In the genomic region with DNA sequence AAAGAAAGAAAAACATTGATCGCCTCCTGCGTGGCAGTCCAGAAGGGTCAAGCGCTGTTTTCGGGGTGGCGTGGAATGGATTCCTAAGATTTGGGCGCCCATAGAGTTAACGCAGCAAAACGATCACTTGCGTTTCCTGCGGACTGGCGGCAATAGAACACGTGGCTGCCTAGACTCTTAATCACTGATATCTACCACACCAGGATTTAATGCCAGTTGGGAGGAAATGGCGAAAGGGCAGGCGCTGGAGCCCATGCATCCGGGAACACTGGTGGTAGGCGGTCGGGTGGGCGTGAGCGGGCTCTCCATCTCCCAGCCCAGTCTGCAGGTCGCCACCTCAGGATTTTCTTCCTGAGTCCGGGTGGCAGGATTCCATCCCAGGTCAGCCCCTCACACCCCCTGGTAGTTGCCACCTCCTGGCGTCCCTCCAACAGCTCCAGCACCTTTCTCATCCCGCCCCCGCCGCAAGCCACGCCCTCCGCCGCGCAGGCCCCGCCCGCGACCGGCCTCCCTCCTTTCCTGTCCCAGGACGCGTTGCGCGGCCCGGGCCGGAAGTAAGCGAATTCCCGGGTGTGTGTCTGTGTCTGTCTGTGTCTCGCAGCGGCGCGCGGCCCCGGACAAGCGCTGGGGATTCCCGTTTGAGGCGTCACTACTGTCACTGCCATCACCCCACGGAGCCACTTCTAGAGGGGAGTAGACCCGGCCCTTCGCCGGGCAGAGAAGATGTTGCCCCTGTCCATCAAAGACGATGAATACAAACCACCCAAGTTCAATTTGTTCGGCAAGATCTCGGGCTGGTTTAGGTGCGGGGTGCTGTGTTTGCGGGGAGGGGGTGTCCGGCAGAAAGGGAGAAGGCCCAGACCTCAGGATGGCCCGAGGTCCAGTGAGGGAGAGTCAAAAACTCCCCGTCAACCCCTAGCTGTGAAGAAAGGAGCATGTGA, we compare ENCODE assay signal across 8 cellular contexts. TPM values are rescaled to one million over a fixed set of nuclear protein-coding genes. Genes with fewer than 3 reads are reported as not detected.
A peak's percentile ranks its signal among the peaks of the same experiment; 100 is the strongest.
DNase-seq lines count a peak whose midpoint lies in the region; TF ChIP-seq lines count a peak whose summit lies in the region.

A gene with protein sequence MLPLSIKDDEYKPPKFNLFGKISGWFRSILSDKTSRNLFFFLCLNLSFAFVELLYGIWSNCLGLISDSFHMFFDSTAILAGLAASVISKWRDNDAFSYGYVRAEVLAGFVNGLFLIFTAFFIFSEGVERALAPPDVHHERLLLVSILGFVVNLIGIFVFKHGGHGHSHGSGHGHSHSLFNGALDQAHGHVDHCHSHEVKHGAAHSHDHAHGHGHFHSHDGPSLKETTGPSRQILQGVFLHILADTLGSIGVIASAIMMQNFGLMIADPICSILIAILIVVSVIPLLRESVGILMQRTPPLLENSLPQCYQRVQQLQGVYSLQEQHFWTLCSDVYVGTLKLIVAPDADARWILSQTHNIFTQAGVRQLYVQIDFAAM (plus strand): TSS at position 551 of the 941 bp plus-strand sequence. CDS start 173 bp downstream, at position 724.

- peak within 1 kb of the TSS; percentile 84 for H3K4me3 ChIP-seq in GM06990 (replicated peaks; ENCODE audit: low read depth, low read length)
- H3K4me3 ChIP-seq in SK-N-SH (ENCODE audit: low read depth in 2 of 2, low read length in 1 of 2), result peak within 1 kb of the TSS; percentile 95 to 99

- H3K27me3 ChIP-seq in GM06990 (replicated peaks; ENCODE audit: control insufficient read depth, insufficient read depth, low read length) (no peaks in the 10 kb centered on the region), SK-N-SH (ENCODE audit: insufficient read depth) (no peaks in the 10 kb centered on the region)

- no peaks in the 10 kb centered on the region for H4K20me1 ChIP-seq in SK-N-SH (ENCODE audit: insufficient read depth)

- peaks cover 8 to 17% of the 10 kb centered on the region in 2 experiments; a peak in 3 of 4 replicates for H3K4me1 ChIP-seq in SK-N-SH (ENCODE audit: control insufficient read depth in 1 of 2, insufficient read depth in 2 of 2, low read depth in 1 of 2, low read length in 1 of 2)

- no peaks in the 10 kb centered on the region for H3K9me3 ChIP-seq in SK-N-SH

- no peaks in the 10 kb centered on the region for H3K9me2 ChIP-seq in SK-N-SH

- peaks cover 37% of the 10 kb centered on the region for H3K4me1 Mint-ChIP-seq in HFFc6 (ENCODE audit: low read depth)

- peak; percentile 92 for DNase-seq in GM06990 (ENCODE audit: extremely low read depth, insufficient read length)
- peak; percentile 91 for DNase-seq in HFFc6
- peak; percentile 90 for DNase-seq in NAMALWA (ENCODE audit: low spot score)
- DNase-seq in SK-N-SH, result peak; percentile 93
- peak; percentile 97 for DNase-seq in activated naive CD4-positive, alpha-beta T cell treated with anti-CD3 and anti-CD28 coated beads, Interleukin-2, amount 50 U/mL, for 16 hours
- peak; percentile 88 for DNase-seq in germinal center (ENCODE audit: low spot score)
- peak; percentile 43 for DNase-seq in non-pigmented ciliary epithelial cell (ENCODE audit: low read depth)
- peak; percentile 36 to 98 (median 89) for DNase-seq in substantia nigra (lab: John Stamatoyannopoulos, UW)

- no peak for TF ChIP-seq RAD21 in SK-N-SH (IDR thresholded peaks at IDR 0.05; ENCODE audit: low read length)

- peaks cover 31% of the 10 kb centered on the region for H3K36me3 Mint-ChIP-seq in HFFc6 (ENCODE audit: low read depth)

- peak within 1 kb of the TSS; percentile 92 for H3K4me2 ChIP-seq in SK-N-SH

- peaks cover 72% of the 10 kb centered on the region for H3K79me2 ChIP-seq in SK-N-SH (ENCODE audit: insufficient read depth)

- no peak for TF ChIP-seq EP300 in SK-N-SH (IDR thresholded peaks at IDR 0.05; ENCODE audit: borderline replicate concordance in 1 of 2, low read depth in 1 of 2, low read length in 1 of 2)

- H3K27me3 Mint-ChIP-seq in HFFc6 (ENCODE audit: insufficient read depth), result peaks cover 8% of the 10 kb centered on the region

- H2AFZ ChIP-seq in SK-N-SH (ENCODE audit: low read depth), result peak within 1 kb of the TSS; percentile 90

- under 1% methylated on average over 46 of the region's 62 CpGs for WGBS in SK-N-SH (ENCODE audit: low lambda C conversion rate)

- H3K27ac ChIP-seq in SK-N-SH (ENCODE audit: low read depth in 2 of 2, low read length in 1 of 2), result peak within 1 kb of the TSS; percentile 96 to 99
- H3K27ac ChIP-seq in substantia nigra (ENCODE audit: low read depth, low read length, poor library complexity, severe bottlenecking), result peak within 1 kb of the TSS; percentile 92

- H3K27ac Mint-ChIP-seq in HFFc6, result peak within 1 kb of the TSS; percentile 100

- peaks cover 13% of the 10 kb centered on the region for H3F3A ChIP-seq in SK-N-SH (replicated peaks; ENCODE audit: insufficient read depth)

- peak within 1 kb of the TSS; percentile 94 for H3K9ac ChIP-seq in SK-N-SH

- CTCF ChIA-PET in SK-N-SH (lab: Yijun Ruan, JAX), result interaction anchor here (0.7 to 2.1 kb wide), 6 partner anchors 11 to 437 kb away, joined by 3 to 9 read pairs (median 3); no protein-coding TSS in a partner anchor

- peak within 1 kb of the TSS; percentile 100 for H3K4me3 Mint-ChIP-seq in HFFc6

- H3K36me3 ChIP-seq in GM06990 (ENCODE audit: control insufficient read depth, insufficient read depth, low read length) (no peaks in the 10 kb centered on the region), SK-N-SH (replicated peaks in 1 of 2; ENCODE audit: control insufficient read depth in 1 of 2, insufficient read depth in 2 of 2, low read length in 1 of 2) (peaks cover 33 to 34% of the 10 kb centered on the region in 2 experiments)

- POLR2A ChIA-PET in SK-N-SH (lab: Yijun Ruan, JAX), result interaction anchor here (0.6 kb wide), 1 partner anchor 1025 kb away, joined by 3 read pairs; no protein-coding TSS in a partner anchor

- peaks cover under 1% of the 10 kb centered on the region for H3K9me3 Mint-ChIP-seq in HFFc6

- TF ChIP-seq CTCF in GM06990 (IDR thresholded peaks at IDR 0.05; ENCODE audit: insufficient read depth, low read length, poor library complexity, severe bottlenecking), result no peak
- TF ChIP-seq CTCF in HFFc6 (IDR thresholded peaks at IDR 0.05), result no peak
- TF ChIP-seq CTCF in SK-N-SH (IDR thresholded peaks at IDR 0.05), result no peak

TF ChIP-seq in SK-N-SH, 30 proteins besides CTCF, POLR2A, EP300 and RAD21 (continues in another document):
- TF ChIP-seq FOSL2 (IDR thresholded peaks at IDR 0.05; ENCODE audit: borderline replicate concordance, low read depth) (no peak), FOXJ3 (CRISPR knock-in tag; IDR thresholded peaks at IDR 0.05) (no peak), JUND (IDR thresholded peaks at IDR 0.05) (no peak), EZH2phosphoT487 (IDR thresholded peaks at IDR 0.05; ENCODE audit: borderline replicate concordance, low read depth) (no peak), MEF2A (IDR thresholded peaks at IDR 0.05; ENCODE audit: borderline replicate concordance, low read depth) (no peak), POLR2AphosphoS5 (IDR thresholded peaks at IDR 0.05; ENCODE audit: low read depth, low read length) (peak; percentile 77), SMC3 (IDR thresholded peaks at IDR 0.05; ENCODE audit: low read depth, low read length) (no peak), TCF12 (IDR thresholded peaks at IDR 0.05) (peak; percentile 22; the same call in 1 of the 2 replicates), GATA2 (CRISPR knock-in tag; IDR thresholded peaks at IDR 0.05) (peak; percentile 55; the same call in 1 of the 2 replicates), MXI1 (IDR thresholded peaks at IDR 0.05; ENCODE audit: low read depth, low read length) (peak; percentile 69; the same call in 1 of the 2 replicates), NRF1 (IDR thresholded peaks at IDR 0.05; ENCODE audit: low read depth, low read length) (peak; percentile 63), CHD2 (IDR thresholded peaks at IDR 0.05; ENCODE audit: low read length, partially characterized antibody) (no peak), GABPA (IDR thresholded peaks at IDR 0.05; ENCODE audit: low read depth) (peak; percentile 80), FOXM1 (IDR thresholded peaks at IDR 0.05; ENCODE audit: low read depth) (no peak), RCOR1 (IDR thresholded peaks at IDR 0.05; ENCODE audit: low read length) (no peak)
- TF ChIP-seq, protein P1, sequence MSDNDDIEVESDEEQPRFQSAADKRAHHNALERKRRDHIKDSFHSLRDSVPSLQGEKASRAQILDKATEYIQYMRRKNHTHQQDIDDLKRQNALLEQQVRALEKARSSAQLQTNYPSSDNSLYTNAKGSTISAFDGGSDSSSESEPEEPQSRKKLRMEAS (IDR thresholded peaks at IDR 0.05; ENCODE audit: low read depth), result peak; percentile 82
- TF ChIP-seq, protein P2, sequence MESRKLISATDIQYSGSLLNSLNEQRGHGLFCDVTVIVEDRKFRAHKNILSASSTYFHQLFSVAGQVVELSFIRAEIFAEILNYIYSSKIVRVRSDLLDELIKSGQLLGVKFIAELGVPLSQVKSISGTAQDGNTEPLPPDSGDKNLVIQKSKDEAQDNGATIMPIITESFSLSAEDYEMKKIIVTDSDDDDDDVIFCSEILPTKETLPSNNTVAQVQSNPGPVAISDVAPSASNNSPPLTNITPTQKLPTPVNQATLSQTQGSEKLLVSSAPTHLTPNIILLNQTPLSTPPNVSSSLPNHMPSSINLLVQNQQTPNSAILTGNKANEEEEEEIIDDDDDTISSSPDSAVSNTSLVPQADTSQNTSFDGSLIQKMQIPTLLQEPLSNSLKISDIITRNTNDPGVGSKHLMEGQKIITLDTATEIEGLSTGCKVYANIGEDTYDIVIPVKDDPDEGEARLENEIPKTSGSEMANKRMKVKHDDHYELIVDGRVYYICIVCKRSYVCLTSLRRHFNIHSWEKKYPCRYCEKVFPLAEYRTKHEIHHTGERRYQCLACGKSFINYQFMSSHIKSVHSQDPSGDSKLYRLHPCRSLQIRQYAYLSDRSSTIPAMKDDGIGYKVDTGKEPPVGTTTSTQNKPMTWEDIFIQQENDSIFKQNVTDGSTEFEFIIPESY (IDR thresholded peaks at IDR 0.05; ENCODE audit: borderline replicate concordance, low read depth), result no peak
- TF ChIP-seq, protein P3, sequence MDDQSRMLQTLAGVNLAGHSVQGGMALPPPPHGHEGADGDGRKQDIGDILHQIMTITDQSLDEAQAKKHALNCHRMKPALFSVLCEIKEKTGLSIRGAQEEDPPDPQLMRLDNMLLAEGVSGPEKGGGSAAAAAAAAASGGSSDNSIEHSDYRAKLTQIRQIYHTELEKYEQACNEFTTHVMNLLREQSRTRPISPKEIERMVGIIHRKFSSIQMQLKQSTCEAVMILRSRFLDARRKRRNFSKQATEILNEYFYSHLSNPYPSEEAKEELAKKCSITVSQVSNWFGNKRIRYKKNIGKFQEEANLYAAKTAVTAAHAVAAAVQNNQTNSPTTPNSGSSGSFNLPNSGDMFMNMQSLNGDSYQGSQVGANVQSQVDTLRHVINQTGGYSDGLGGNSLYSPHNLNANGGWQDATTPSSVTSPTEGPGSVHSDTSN (IDR thresholded peaks at IDR 0.05), result peak; percentile 26; the same call in 1 of the 2 replicates

RNA-seq across cellular contexts. Expression of the gene that starts here (rescaled TPM):
- 10 to 100 TPM; 27.7 to 36.8 (median 34.8) TPM for total RNA-seq in HFFc6 (2021; fragmentation: NEBNext Ultra II Directional; extraction: Animal tissue kit (Norgen Biotek cat#: 25700))
- 4.0 and 5.4 TPM in 2 replicates for polyA plus RNA-seq in SK-N-SH (2012; rRNA removed)
- 7.0 and 7.7 TPM in 2 replicates for polyA plus RNA-seq in SK-N-SH (2012; cell fraction: cytosol; rRNA removed)
- polyA plus RNA-seq in SK-N-SH (2012; cell fraction: nucleus; rRNA removed), result 5.1 and 11.5 TPM in 2 replicates

Comparison
In these comparisons a context has a peak if more than half of its experiments do, and no peak if none do; other contexts are left out.
1. Peak in every context shown above with its lines: DNase-seq, H3K4me3 ChIP-seq and H3K27ac ChIP-seq.
2. DNase-seq: peak in every context shown above with its lines; median percentile 97 in activated naive CD4-positive, alpha-beta T cell treated with anti-CD3 and anti-CD28 coated beads, Interleukin-2, amount 50 U/mL, for 16 hours; 93 in SK-N-SH; 92 in GM06990; 91 in HFFc6; 90 in NAMALWA; 89 in substantia nigra; 88 in germinal center; 43 in non-pigmented ciliary epithelial cell.